ENCODE assay signal across 7 cellular contexts in the genomic region with DNA sequence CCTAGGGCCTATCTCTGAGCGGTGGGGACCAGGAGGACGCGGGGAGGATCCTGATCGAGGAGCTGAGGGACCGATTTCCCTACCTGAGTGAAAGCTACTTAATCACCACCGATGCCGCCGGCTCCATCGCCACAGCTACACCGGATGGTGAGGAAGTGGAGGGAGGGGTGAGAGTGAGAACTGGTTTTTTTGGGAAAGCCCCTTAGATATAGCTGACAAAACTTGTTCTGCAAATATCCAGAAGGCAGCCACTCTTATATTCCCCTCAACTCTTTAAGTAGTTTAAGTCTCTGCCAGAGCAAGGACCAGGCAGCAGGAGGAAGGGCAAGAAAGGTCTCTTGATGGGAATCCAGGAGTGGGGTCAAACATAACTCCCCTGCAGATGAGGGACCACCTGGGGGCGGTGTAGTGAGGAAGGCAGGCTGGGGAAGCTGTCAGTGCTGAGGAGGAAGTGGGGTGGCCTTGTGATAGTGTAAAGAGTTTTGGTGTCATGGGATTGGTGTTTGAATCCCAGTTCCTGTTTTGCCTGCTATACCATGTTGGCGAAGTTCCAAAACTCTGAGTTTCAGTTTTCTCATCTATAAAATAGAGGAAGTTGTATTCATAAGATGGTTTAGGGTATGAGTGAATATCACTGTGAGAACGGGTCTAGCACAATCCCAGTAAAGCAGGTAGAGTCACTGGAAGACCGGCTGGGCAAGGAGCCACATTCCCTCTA.
DNase-seq lines count a peak whose midpoint lies in the region; ATAC-seq lines count a peak whose summit lies in the region.

No MANE protein-coding gene starts in this region.

- peak; percentile 35 for ATAC-seq in GM19328 (IDR thresholded peaks at IDR 0.05; ENCODE audit: unreplicated experiment)
- peak; percentile 42 for ATAC-seq in HG03432 (IDR thresholded peaks at IDR 0.05; ENCODE audit: unreplicated experiment)
- ATAC-seq in activated CD4-positive, CD25-positive, alpha-beta regulatory T cell treated with anti-CD3 and anti-CD28 coated beads, Interleukin-2, amount 50 U/mL, for 24 hours = peak; percentile 18 to 21
- no peak for ATAC-seq in HG02571 (IDR thresholded peaks at IDR 0.05; ENCODE audit: unreplicated experiment)

- DNase-seq in effector CD4-positive, alpha-beta T cell = peak; percentile 58
- DNase-seq in stimulated activated CD4-positive, alpha-beta T cell treated with anti-CD3 and anti-CD28 coated beads, Interleukin-1b, Interleukin-23, amount 100 ng/mL, for 4 hours (ENCODE audit: low read depth in 2 of 2) = peak; percentile 43 to 46
- no peak for DNase-seq in NCI-H1694 (lab: John Stamatoyannopoulos, UW)
